ENCODE assay signal across 1 cellular context in genomic region chr10:60314306-60314940, GRCh38.
TF ChIP-seq lines count a peak whose summit lies in the region.

No MANE protein-coding gene starts in this region.

TF ChIP-seq in SK-N-SH, 30 proteins besides CTCF, POLR2A, EP300 and RAD21 (continued from another document):
- TF ChIP-seq IRF3 (IDR thresholded peaks at IDR 0.05; ENCODE audit: low read depth, low read length) (no peak), FOXM1 (IDR thresholded peaks at IDR 0.05; ENCODE audit: low read depth) (peak; percentile 35; the same call in 1 of the 2 replicates), ELF1 (IDR thresholded peaks at IDR 0.05) (peak; percentile 86), RXRA (IDR thresholded peaks at IDR 0.05; ENCODE audit: borderline replicate concordance, low read depth) (no peak), TAF1 (IDR thresholded peaks at IDR 0.05; ENCODE audit: borderline replicate concordance, low read depth, low read length) (no peak), TEAD4 (IDR thresholded peaks at IDR 0.05; ENCODE audit: borderline replicate concordance, insufficient read depth) (no peak), FOSL2 (IDR thresholded peaks at IDR 0.05; ENCODE audit: borderline replicate concordance, low read depth) (peak; percentile 92)
- TF ChIP-seq, protein P1, sequence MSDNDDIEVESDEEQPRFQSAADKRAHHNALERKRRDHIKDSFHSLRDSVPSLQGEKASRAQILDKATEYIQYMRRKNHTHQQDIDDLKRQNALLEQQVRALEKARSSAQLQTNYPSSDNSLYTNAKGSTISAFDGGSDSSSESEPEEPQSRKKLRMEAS (IDR thresholded peaks at IDR 0.05; ENCODE audit: low read depth) = peak; percentile 18; the same call in 1 of the 2 replicates
- TF ChIP-seq, protein P2, sequence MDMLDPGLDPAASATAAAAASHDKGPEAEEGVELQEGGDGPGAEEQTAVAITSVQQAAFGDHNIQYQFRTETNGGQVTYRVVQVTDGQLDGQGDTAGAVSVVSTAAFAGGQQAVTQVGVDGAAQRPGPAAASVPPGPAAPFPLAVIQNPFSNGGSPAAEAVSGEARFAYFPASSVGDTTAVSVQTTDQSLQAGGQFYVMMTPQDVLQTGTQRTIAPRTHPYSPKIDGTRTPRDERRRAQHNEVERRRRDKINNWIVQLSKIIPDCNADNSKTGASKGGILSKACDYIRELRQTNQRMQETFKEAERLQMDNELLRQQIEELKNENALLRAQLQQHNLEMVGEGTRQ (IDR thresholded peaks at IDR 0.05; ENCODE audit: borderline replicate concordance, low read depth, low read length) = no peak
